Comparison of ENCODE assay signal across 9 cellular contexts in genomic region chr1:160098852-160099647, GRCh38. TPM values are rescaled to one million over a fixed set of nuclear protein-coding genes. Genes with fewer than 3 reads are reported as not detected.
DNase-seq lines count a peak whose midpoint lies in the region; ATAC-seq and TF ChIP-seq lines count a peak whose summit lies in the region.
"Had no signal": no experiment of that assay in that cellular context is flagged by ENCODE, and none has a peak within 500 bp of the region (broad histone marks: within the 10 kb centered on the region; RNA-seq: fewer than 3 reads in every experiment).

No MANE protein-coding gene starts in this region.

- peak; percentile 96 for DNase-seq in CD1c-positive myeloid dendritic cell (ENCODE audit: extremely low spot score)
- DNase-seq in NCI-H82 treated with DMSO at 0.1 percent for 48 hours (lab: John Stamatoyannopoulos, UW; ENCODE audit: unreplicated experiment), result peak; percentile 92
- DNase-seq in activated CD8-positive, alpha-beta T cell treated with anti-CD3 and anti-CD28 coated beads for 36 hours, result peak; percentile 99
- DNase-seq in ecto neural progenitor cell (ENCODE audit: low spot score), result peak; percentile 99
- peak; percentile 99 for DNase-seq in lung (ENCODE audit: low spot score)
- DNase-seq in stimulated activated CD4-positive, alpha-beta T cell treated with anti-CD3 and anti-CD28 coated beads, TNF-alpha, amount 100 ng/mL, for 1 hour (ENCODE audit: low read depth in 3 of 3, low spot score in 1 of 3), result peak; percentile 96 to 99 (median 97)

- H3K4me3 ChIP-seq in lung, result peak overlapping the region; percentile 26

- no peaks in the 10 kb centered on the region for H3K9me3 ChIP-seq in lung (ENCODE audit: control insufficient read depth in 2 of 2, insufficient read depth in 1 of 2, low read length in 1 of 2)

- POLR2A ChIA-PET in activated CD8-positive, alpha-beta T cell treated with anti-CD3 and anti-CD28 coated beads for 36 hours (lab: Charles Lee), result interaction anchor here (0.8 to 1.7 kb wide), 4 partner anchors 13 to 192 kb away, joined by 3 to 5 read pairs (median 4); partner anchors contain the start of gene TAGLN2

- WGBS in lung, 2 donors, result 2% methylated on average over 26 to 40 of the region's 40 CpGs

- intact Hi-C loops in activated CD8-positive, alpha-beta T cell treated with anti-CD3 and anti-CD28 coated beads for 36 hours (cut with micrococcal nuclease), result loop anchor here (10.0 kb wide), 1 partner anchor 516 kb away; no protein-coding TSS in a partner anchor

- no peaks in the 10 kb centered on the region for H3K9me3 Mint-ChIP-seq in activated CD8-positive, alpha-beta T cell treated with anti-CD3 and anti-CD28 coated beads for 36 hours

- H3K36me3 ChIP-seq in lung (ENCODE audit: control insufficient read depth in 2 of 2, insufficient read depth in 2 of 2, low read length in 2 of 2), result peaks cover 0 to 8% of the 10 kb centered on the region in 2 donors

- CTCF ChIA-PET in activated CD8-positive, alpha-beta T cell treated with anti-CD3 and anti-CD28 coated beads for 36 hours (lab: Charles Lee), result interaction anchor here (1.0 to 7.3 kb wide), 7 partner anchors 10 to 193 kb away, joined by 3 to 119 read pairs (median 13); partner anchors contain the start of gene KCNJ9

- peaks cover 0 to 22% of the 10 kb centered on the region in 2 donors for H3K4me1 ChIP-seq in lung (ENCODE audit: control insufficient read depth in 2 of 2, insufficient read depth in 2 of 2, low read length in 2 of 2)

- no peaks in the 10 kb centered on the region for H3K27me3 Mint-ChIP-seq in activated CD8-positive, alpha-beta T cell treated with anti-CD3 and anti-CD28 coated beads for 36 hours

- peak; percentile 67 for ATAC-seq in GM19438 (IDR thresholded peaks at IDR 0.05; ENCODE audit: low read depth, unreplicated experiment)
- ATAC-seq in HG03565 (IDR thresholded peaks at IDR 0.05; ENCODE audit: unreplicated experiment), result peak; percentile 81
- peak; percentile 89 for ATAC-seq in activated CD8-positive, alpha-beta T cell treated with anti-CD3 and anti-CD28 coated beads for 36 hours
- peak; percentile 90 for ATAC-seq in lung (ENCODE audit: insufficient read depth, low FRiP score)

- peak overlapping the region; percentile 89 for H3K27ac Mint-ChIP-seq in activated CD8-positive, alpha-beta T cell treated with anti-CD3 and anti-CD28 coated beads for 36 hours

- H3K27me3 ChIP-seq in lung (ENCODE audit: control insufficient read depth, insufficient read depth), result no peaks in the 10 kb centered on the region

- TF ChIP-seq CTCF in activated CD8-positive, alpha-beta T cell treated with anti-CD3 and anti-CD28 coated beads for 36 hours (IDR thresholded peaks at IDR 0.05), result no peak
- TF ChIP-seq CTCF in lung (IDR thresholded peaks at IDR 0.05; ENCODE audit: control extremely low read depth, extremely low read depth), result no peak

- peak overlapping the region; percentile 76 to 93 for H3K27ac ChIP-seq in lung (ENCODE audit: low read depth in 1 of 2, low read length in 1 of 2)

- H3K4me3 Mint-ChIP-seq in activated CD8-positive, alpha-beta T cell treated with anti-CD3 and anti-CD28 coated beads for 36 hours, result peak overlapping the region; percentile 69

- H3K4me1 Mint-ChIP-seq in activated CD8-positive, alpha-beta T cell treated with anti-CD3 and anti-CD28 coated beads for 36 hours (ENCODE audit: low read depth), result peaks cover 70% of the 10 kb centered on the region

- H3K36me3 Mint-ChIP-seq in activated CD8-positive, alpha-beta T cell treated with anti-CD3 and anti-CD28 coated beads for 36 hours (ENCODE audit: low read depth), result peaks cover 6% of the 10 kb centered on the region

RNA-seq across cellular contexts. Expression of gene IGSF8, which starts 0.6 kb away (rescaled TPM):
- total RNA-seq in activated CD8-positive, alpha-beta T cell treated with anti-CD3 and anti-CD28 coated beads for 36 hours, result 10 to 100 TPM; 48.0 to 49.5 TPM
- 10 to 100 TPM; 23.5 to 39.5 TPM for total RNA-seq in lung
- 10 to 100 TPM; 25.8 to 27.7 TPM for polyA plus RNA-seq in lung

RNA-seq across cellular contexts. Expression of gene ATP1A2, which starts 16.5 kb away (rescaled TPM):
- not detected for total RNA-seq in activated CD8-positive, alpha-beta T cell treated with anti-CD3 and anti-CD28 coated beads for 36 hours
- total RNA-seq in lung, result 1 to 10 TPM; 4.8 to 7.9 TPM
- polyA plus RNA-seq in lung, result 1 to 10 TPM; 1.1 to 1.5 TPM
- total RNA-seq: glomerular endothelial cell had no signal

RNA-seq across cellular contexts. Expression of gene KCNJ9, which starts 17.7 kb away (rescaled TPM):
- total RNA-seq in activated CD8-positive, alpha-beta T cell treated with anti-CD3 and anti-CD28 coated beads for 36 hours, result not detected
- total RNA-seq in lung, result not detected
- polyA plus RNA-seq in lung, result not detected
- total RNA-seq: glomerular endothelial cell had no signal

RNA-seq across cellular contexts. Expression of gene KCNJ10, which starts 29.1 kb away (rescaled TPM):
- under 1 TPM; 0.14 to 0.29 TPM for total RNA-seq in activated CD8-positive, alpha-beta T cell treated with anti-CD3 and anti-CD28 coated beads for 36 hours
- total RNA-seq in lung, result under 1 TPM; 0.09 to 0.37 TPM
- polyA plus RNA-seq in lung, result under 1 TPM; 0.02 to 0.10 TPM
- total RNA-seq: glomerular endothelial cell had no signal

RNA-seq across cellular contexts. Expression of gene ATP1A4, which starts 52.4 kb away (rescaled TPM):
- total RNA-seq in activated CD8-positive, alpha-beta T cell treated with anti-CD3 and anti-CD28 coated beads for 36 hours, result not detected
- total RNA-seq in lung, result under 1 TPM in 1 of 2 donors, not detected in 1; 0.06 TPM
- polyA plus RNA-seq in lung, result under 1 TPM; 0.08 to 0.09 TPM
- total RNA-seq: glomerular endothelial cell had no signal

Comparison
In these comparisons a context has a peak if more than half of its experiments do, and no peak if none do; other contexts are left out.
1. Peak in every context shown above with its lines: DNase-seq, ATAC-seq, H3K4me3 ChIP-seq and H3K27ac ChIP-seq.
2. RNA of gene ATP1A2, which starts 16.5 kb away (total RNA-seq): 4.8 to 7.9 TPM in lung; not detected in activated CD8-positive, alpha-beta T cell treated with anti-CD3 and anti-CD28 coated beads for 36 hours; every median in the first group is over 4 times any median in the second.